ENCODE assay signal across 8 cellular contexts in genomic region chr15:68277605-68278344, GRCh38. TPM values are rescaled to one million over a fixed set of nuclear protein-coding genes. Genes with fewer than 3 reads are reported as not detected.
A peak's percentile ranks its signal among the peaks of the same experiment; 100 is the strongest.
DNase-seq lines count a peak whose midpoint lies in the region; ATAC-seq and TF ChIP-seq lines count a peak whose summit lies in the region.

Gene FEM1B (plus strand): TSS chr15:68277745. CDS start chr15:68278418, 673 bp downstream.

- H3K4me1 ChIP-seq in PC-9 (replicated peaks; ENCODE audit: insufficient read depth) (peaks cover 79% of the 10 kb centered on the region), mucosa of rectum (ENCODE audit: control insufficient read depth in 2 of 2, insufficient read depth in 2 of 2, low read length in 2 of 2) (peaks cover 25 to 38% of the 10 kb centered on the region in 2 donors)

- no peaks in the 10 kb centered on the region for H3K9me2 ChIP-seq in PC-9 (ENCODE audit: insufficient read depth)

- H3K4me2 ChIP-seq in PC-9 = peak within 1 kb of the TSS; percentile 100

- H2AFZ ChIP-seq in PC-9 = peak within 1 kb of the TSS; percentile 98

- DNase-seq in DMS153 treated with DMSO at 0.1 percent for 48 hours (lab: John Stamatoyannopoulos, UW; ENCODE audit: unreplicated experiment) (peak; percentile 47), KBM-7 (peak; percentile 98), PC-9 (peak; percentile 68 to 87), epithelial cell of proximal tubule (ENCODE audit: low read depth) (no peak)
- DNase-seq in activated T-cell treated with anti-CD3 and anti-CD28 coated beads, Interleukin-2, amount 50 U/mL, for 1 hour = peak; percentile 90
- peak; percentile 90 for DNase-seq in stimulated activated CD8-positive, alpha-beta memory T cell treated with anti-CD3 and anti-CD28 coated beads, Interleukin-4, amount 100 ng/mL, for 48 hours

- H3K27ac ChIP-seq in PC-9 (peak within 1 kb of the TSS; percentile 97), mucosa of rectum (ENCODE audit: low read depth in 2 of 2, low read length in 2 of 2) (peak within 1 kb of the TSS; percentile 97 to 98)

- no TSS peak for BruUV-seq in PC-9 (replicated peaks; lab: Mats Ljungman, UMichigan)

- H3K36me3 ChIP-seq in PC-9 (ENCODE audit: low read depth) = peaks cover 6% of the 10 kb centered on the region; the same call in 1 of the 2 replicates
- H3K36me3 ChIP-seq in mucosa of rectum (ENCODE audit: control insufficient read depth in 2 of 2, insufficient read depth in 2 of 2, low read length in 2 of 2) = peaks cover 0 to 8% of the 10 kb centered on the region in 2 donors

- POLR2A ChIA-PET in PC-9 (lab: Charles Lee; ENCODE audit: unreplicated experiment) = interaction anchor here (0.6 kb wide), 3 partner anchors 210 to 1188 kb away, joined by 3 to 13 read pairs (median 10); no protein-coding TSS in a partner anchor

- H3F3A ChIP-seq in PC-9 (ENCODE audit: insufficient read depth, low read depth) = peaks cover 21% of the 10 kb centered on the region

- peaks cover 65% of the 10 kb centered on the region for H3K79me2 ChIP-seq in PC-9 (ENCODE audit: low read depth)

- no peak for TF ChIP-seq CTCF in PC-9 (conservative IDR thresholded peaks at IDR 0.05)
- TF ChIP-seq CTCF in epithelial cell of proximal tubule (conservative IDR thresholded peaks at IDR 0.05; ENCODE audit: low read depth, low read length) = no peak

- H3K9me3 ChIP-seq in PC-9 (ENCODE audit: insufficient read depth, low read depth) = no peaks in the 10 kb centered on the region
- H3K9me3 ChIP-seq in mucosa of rectum (ENCODE audit: control insufficient read depth in 2 of 2, low read length in 2 of 2) = no peaks in the 10 kb centered on the region

- intact Hi-C loops in PC-9 (cut with micrococcal nuclease; ENCODE audit: unreplicated experiment) = loop anchor here (2.0 kb wide), 2 partner anchors 25 to 49 kb away; partner anchors contain the start of gene CLN6

- H3K4me3 ChIP-seq in PC-9 (peak within 1 kb of the TSS; percentile 97), epithelial cell of proximal tubule (ENCODE audit: low read depth, low read length) (peak within 1 kb of the TSS; percentile 79), mucosa of rectum (ENCODE audit: low read length in 2 of 2) (peak within 1 kb of the TSS; percentile 88 to 97)

- peak within 1 kb of the TSS; percentile 88 to 89 for H3K9ac ChIP-seq in mucosa of rectum (ENCODE audit: low read depth in 1 of 2, low read length in 2 of 2)

- CTCF ChIA-PET in PC-9 (lab: Charles Lee) = interaction anchor here (0.6 to 1.6 kb wide), 2 partner anchors 25 to 29 kb away, joined by 5 to 6 read pairs; no protein-coding TSS in a partner anchor

- H3K27me3 ChIP-seq in PC-9 (ENCODE audit: insufficient read depth, low read depth) (no peaks in the 10 kb centered on the region), mucosa of rectum (ENCODE audit: control insufficient read depth in 2 of 2, insufficient read depth in 2 of 2, low read length in 2 of 2) (no peaks in the 10 kb centered on the region)

- ATAC-seq in GM21717 (IDR thresholded peaks at IDR 0.05; ENCODE audit: unreplicated experiment) = peak; percentile 58

- peaks cover 22% of the 10 kb centered on the region for H4K20me1 ChIP-seq in PC-9 (ENCODE audit: insufficient read depth)

- in situ Hi-C loops in KBM-7 (cut with MboI; ENCODE audit: low pct_unique_long_range_greater_than_20kb, low sequenced_read_pairs) = no loop called here

RNA-seq across cellular contexts. Expression of gene FEM1B, which starts in this region (rescaled TPM):
- total RNA-seq in PC-9 (2021) (26.3 and 31.6 TPM in 2 replicates), epithelial cell of proximal tubule (19.9 and 20.2 TPM in 2 replicates)
